1 cellular context compared by ENCODE assay signal in the genomic region with DNA sequence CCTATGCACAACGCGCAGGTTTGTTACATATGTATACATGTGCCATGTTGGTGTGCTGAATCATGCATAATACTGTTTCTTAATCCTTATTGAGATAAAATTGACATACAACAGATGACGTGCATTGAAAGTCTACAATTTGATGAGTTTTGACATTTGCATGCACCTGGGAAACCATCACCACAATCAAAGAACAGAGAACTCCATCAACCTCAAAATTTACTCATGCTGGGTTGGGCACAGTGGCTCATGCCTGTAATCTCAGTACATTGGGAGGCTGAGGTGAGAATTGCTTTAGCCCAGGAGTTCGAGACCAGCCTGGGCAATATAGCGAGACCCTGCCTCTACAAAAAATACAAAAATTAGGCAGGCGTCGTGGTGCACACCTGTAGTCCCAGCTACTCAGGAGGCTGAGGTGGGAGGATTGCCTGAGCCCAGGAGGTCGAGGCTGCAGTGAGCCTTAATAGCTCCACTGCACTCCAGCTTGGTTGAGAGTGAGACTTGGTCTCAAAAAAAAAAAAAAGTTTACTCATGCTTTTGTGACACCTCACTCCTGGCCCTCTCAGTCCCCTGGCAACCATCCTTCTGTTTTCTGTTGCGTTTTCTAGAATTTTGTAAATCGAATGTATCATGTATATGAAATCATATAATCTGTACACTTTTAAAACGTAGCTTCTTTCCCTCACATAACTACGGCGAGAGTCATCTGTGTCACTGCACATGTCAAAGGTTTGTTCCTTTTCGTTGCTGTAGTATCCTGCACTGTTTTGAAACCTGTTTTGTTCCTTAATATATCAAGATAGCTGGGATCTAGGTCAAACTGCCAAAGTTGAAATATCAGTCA.
TF ChIP-seq lines count a peak whose summit lies in the region.

No MANE protein-coding gene starts in this region.

TF ChIP-seq in GM12878, 131 proteins besides CTCF, POLR2A, EP300 and RAD21:
- TF ChIP-seq, protein P1, sequence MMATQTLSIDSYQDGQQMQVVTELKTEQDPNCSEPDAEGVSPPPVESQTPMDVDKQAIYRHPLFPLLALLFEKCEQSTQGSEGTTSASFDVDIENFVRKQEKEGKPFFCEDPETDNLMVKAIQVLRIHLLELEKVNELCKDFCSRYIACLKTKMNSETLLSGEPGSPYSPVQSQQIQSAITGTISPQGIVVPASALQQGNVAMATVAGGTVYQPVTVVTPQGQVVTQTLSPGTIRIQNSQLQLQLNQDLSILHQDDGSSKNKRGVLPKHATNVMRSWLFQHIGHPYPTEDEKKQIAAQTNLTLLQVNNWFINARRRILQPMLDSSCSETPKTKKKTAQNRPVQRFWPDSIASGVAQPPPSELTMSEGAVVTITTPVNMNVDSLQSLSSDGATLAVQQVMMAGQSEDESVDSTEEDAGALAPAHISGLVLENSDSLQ (IDR thresholded peaks at IDR 0.05), result peak; percentile 43; the same call in 1 of the 2 replicates
- TF ChIP-seq ZNF217 (IDR thresholded peaks at IDR 0.05) (0 out of 2 replicates have a peak, but pooled peaks have one; percentile 48), NFIC (IDR thresholded peaks at IDR 0.05; ENCODE audit: low read depth, low read length) (0 out of 2 replicates have a peak, but pooled peaks have one; percentile 18), BHLHE40 (IDR thresholded peaks at IDR 0.05; ENCODE audit: borderline replicate concordance in 1 of 2, low read depth in 2 of 2, low read length in 1 of 2) (peak in 1 of 2 experiments; percentile 12; a peak in 1 of 4 replicates), POU2F2 (IDR thresholded peaks at IDR 0.05; ENCODE audit: borderline replicate concordance, low read depth, low read length) (peak; percentile 85; the same call in 1 of the 3 replicates), RUNX3 (IDR thresholded peaks at IDR 0.05; ENCODE audit: low read length) (peak; percentile 72), SMAD1 (IDR thresholded peaks at IDR 0.05; ENCODE audit: low read depth, partially characterized antibody) (no peak), ZZZ3 (IDR thresholded peaks at IDR 0.05; ENCODE audit: control insufficient read depth, insufficient read length, low read depth) (no peak), CBFB (IDR thresholded peaks at IDR 0.05; ENCODE audit: low read depth) (0 out of 2 replicates have a peak, but pooled peaks have one; percentile 34), ATF7 (IDR thresholded peaks at IDR 0.05; ENCODE audit: low read depth) (peak; percentile 40; the same call in 1 of the 2 replicates)
- TF ChIP-seq, protein P2, sequence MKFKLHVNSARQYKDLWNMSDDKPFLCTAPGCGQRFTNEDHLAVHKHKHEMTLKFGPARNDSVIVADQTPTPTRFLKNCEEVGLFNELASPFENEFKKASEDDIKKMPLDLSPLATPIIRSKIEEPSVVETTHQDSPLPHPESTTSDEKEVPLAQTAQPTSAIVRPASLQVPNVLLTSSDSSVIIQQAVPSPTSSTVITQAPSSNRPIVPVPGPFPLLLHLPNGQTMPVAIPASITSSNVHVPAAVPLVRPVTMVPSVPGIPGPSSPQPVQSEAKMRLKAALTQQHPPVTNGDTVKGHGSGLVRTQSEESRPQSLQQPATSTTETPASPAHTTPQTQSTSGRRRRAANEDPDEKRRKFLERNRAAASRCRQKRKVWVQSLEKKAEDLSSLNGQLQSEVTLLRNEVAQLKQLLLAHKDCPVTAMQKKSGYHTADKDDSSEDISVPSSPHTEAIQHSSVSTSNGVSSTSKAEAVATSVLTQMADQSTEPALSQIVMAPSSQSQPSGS (IDR thresholded peaks at IDR 0.05; ENCODE audit: low read length), result 0 out of 2 replicates have a peak, but pooled peaks have one; percentile 37
